Comparison of ENCODE assay signal across 26 cellular contexts in genomic region chr17:78560731-78561130, GRCh38. TPM values are rescaled to one million over a fixed set of nuclear protein-coding genes. Genes with fewer than 3 reads are reported as not detected.
"Had no signal": no experiment of that assay in that cellular context is flagged by ENCODE, and none has a peak within 500 bp of the region (broad histone marks: within the 10 kb centered on the region; RNA-seq: fewer than 3 reads in every experiment).

No MANE protein-coding gene starts in this region.

- H3K27ac ChIP-seq: coronary artery, dorsolateral prefrontal cortex, esophagus muscularis mucosa, foreskin keratinocyte, gastroesophageal sphincter, heart left ventricle, hepatocyte, left lung, lower lobe of right lung had no signal

- H3K4me1 ChIP-seq: left lung, lower lobe of right lung had no signal

- H3K36me3 ChIP-seq: esophagus muscularis mucosa, gastroesophageal sphincter, heart left ventricle, left lung, lower lobe of right lung had no signal

- H3K9me3 ChIP-seq: esophagus muscularis mucosa, gastroesophageal sphincter, heart left ventricle, left lung, lower lobe of right lung had no signal

- H3K4me3 ChIP-seq: coronary artery, dorsolateral prefrontal cortex, esophagus muscularis mucosa, gastroesophageal sphincter, heart left ventricle, hepatocyte, left lung, lower lobe of right lung had no signal

- H3K79me2 ChIP-seq: hepatocyte had no signal

- H3K27ac Mint-ChIP-seq: immature natural killer cell had no signal

- H3K4me2 ChIP-seq: hepatocyte had no signal

- DNase-seq: dermis blood vessel endothelial cell; dorsolateral prefrontal cortex; effector CD4-positive, alpha-beta T cell; effector memory CD4-positive, alpha-beta T cell; foreskin keratinocyte; hypothalamus; immature natural killer cell; islet precursor cell; kidney; kidney glomerular epithelial cell; left cardiac atrium; left lung; left ventricle myocardium superior; lower lobe of right lung; mesendoderm; midbrain had no signal

- H3K9me3 Mint-ChIP-seq: immature natural killer cell had no signal

- H3K27me3 ChIP-seq: heart left ventricle, hepatocyte, left lung had no signal

- H3K36me3 Mint-ChIP-seq: immature natural killer cell had no signal

- H3K4me1 Mint-ChIP-seq: immature natural killer cell had no signal

- H2AFZ ChIP-seq: hepatocyte had no signal

- H3K4me3 Mint-ChIP-seq: immature natural killer cell had no signal

RNA-seq across cellular contexts. Expression of gene DNAH17, which starts 16.5 kb away (rescaled TPM):
- total RNA-seq: endothelial cell of umbilical vein, epithelial cell of proximal tubule, esophagus muscularis mucosa, fibroblast of lung, fibroblast of villous mesenchyme, left ventricle myocardium superior, mucosa of gallbladder had no signal
- polyA plus RNA-seq: endothelial cell of umbilical vein, fibroblast of lung had no signal
